ENCODE assay signal across 8 cellular contexts in the genomic region with DNA sequence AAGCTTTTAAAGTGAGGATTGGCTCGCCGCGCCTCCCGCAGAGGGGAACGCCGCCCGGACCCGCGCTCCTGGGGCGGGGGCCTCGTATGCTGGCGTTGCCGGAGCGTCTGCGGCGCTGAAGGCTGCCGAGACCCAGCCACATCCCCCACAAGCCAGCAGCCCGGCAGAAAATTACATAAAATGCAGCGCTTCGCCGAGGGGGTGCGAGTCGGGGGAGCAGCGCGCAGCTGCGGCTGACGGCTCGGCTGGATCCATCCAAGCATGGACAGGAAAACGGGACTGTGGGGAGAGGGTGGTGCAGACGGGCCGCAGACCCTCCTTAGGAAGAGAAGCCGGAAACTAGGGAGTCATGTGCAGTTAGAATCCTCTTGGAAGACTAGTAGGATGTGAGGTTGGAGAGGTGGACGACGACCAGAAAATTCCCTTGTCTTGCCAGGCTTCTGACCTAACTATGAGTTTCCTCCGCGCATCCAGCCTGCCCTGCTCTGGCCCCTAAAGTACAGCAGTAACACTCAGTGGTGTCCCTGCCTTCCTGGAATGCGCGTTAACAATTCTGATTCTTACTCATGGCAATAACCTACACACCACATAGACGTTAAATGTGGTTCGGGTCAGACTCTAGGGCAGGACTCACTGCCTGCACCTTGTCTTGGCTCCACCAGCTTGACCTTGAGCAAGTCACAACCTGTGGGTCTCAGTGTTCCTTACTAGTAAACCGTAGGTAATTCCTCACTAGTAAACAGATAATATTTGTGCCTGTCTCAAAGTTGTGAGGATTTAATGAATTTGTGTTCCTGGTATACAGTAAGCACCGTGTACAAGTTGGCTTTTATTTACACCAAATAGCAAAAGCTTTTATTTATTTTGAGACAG. TPM values are rescaled to one million over a fixed set of nuclear protein-coding genes. Genes with fewer than 3 reads are reported as not detected.
A peak's percentile ranks its signal among the peaks of the same experiment; 100 is the strongest.
DNase-seq lines count a peak whose midpoint lies in the region; ATAC-seq and TF ChIP-seq lines count a peak whose summit lies in the region.

No MANE protein-coding gene starts in this region.

- H3K9me3 ChIP-seq in body of pancreas (no peaks in the 10 kb centered on the region), iPS-15b (ENCODE audit: control insufficient read depth, insufficient read depth, low read length) (no peaks in the 10 kb centered on the region), gastrocnemius medialis (no peaks in the 10 kb centered on the region)

- TF ChIP-seq CTCF in NB4 (IDR thresholded peaks at IDR 0.05; ENCODE audit: low read depth, low read length) (no peak), body of pancreas (IDR thresholded peaks at IDR 0.05) (no peak), gastrocnemius medialis (IDR thresholded peaks at IDR 0.05 in 4 of 5, conservative IDR thresholded peaks at IDR 0.05 in 1 of 5) (peak in 2 of 5 experiments; percentile 7 to 9)

- H3K27ac ChIP-seq in body of pancreas (peak overlapping the region; percentile 94 to 98 (median 96)), gastrocnemius medialis (peak overlapping the region; percentile 91 to 99 (median 98))

- peaks cover 0 to 4% of the 10 kb centered on the region in 2 donors for H3K36me3 ChIP-seq in body of pancreas (replicated peaks in 1 of 2; ENCODE audit: insufficient read depth in 1 of 2, low read depth in 2 of 2)
- peaks cover 3% of the 10 kb centered on the region for H3K36me3 ChIP-seq in iPS-15b (ENCODE audit: control insufficient read depth, insufficient read depth, low read length)
- H3K36me3 ChIP-seq in gastrocnemius medialis = peaks cover 0 to 7% of the 10 kb centered on the region in 2 donors

- DNase-seq in GDM1 (lab: John Stamatoyannopoulos, UW) = peak; percentile 13
- peak; percentile 66 for DNase-seq in HCEC 1CT
- DNase-seq in NB4 (ENCODE audit: low read depth) = peak; percentile 75
- DNase-seq in T1000 (lab: John Stamatoyannopoulos, UW) = peak; percentile 41
- peak; percentile 40 to 51 (median 46) for DNase-seq in body of pancreas
- DNase-seq in gastrocnemius medialis = peak; percentile 10 to 23
- no peak for DNase-seq in posterior vena cava (ENCODE audit: low spot score)

- H3K9ac ChIP-seq in iPS-15b (ENCODE audit: low read depth, low read length) = peak overlapping the region; percentile 87

- intact Hi-C loops in body of pancreas (cut with DNase I) = loop anchor here (5.0 kb wide), 1 partner anchor 78 kb away; no protein-coding TSS in a partner anchor
- intact Hi-C loops in gastrocnemius medialis (cut with DNase I; ENCODE audit: low total_unique reads) = loop anchor here (5.0 kb wide), 2 partner anchors 138 to 507 kb away; partner anchors contain the start of genes ETS2 and SH3BGR
- intact Hi-C loops in posterior vena cava (cut with DNase I) = loop anchor here in 1 of 2 donors (10.0 kb wide), 1 partner anchor 70 kb away; a partner anchor contains a TSS

- ATAC-seq in body of pancreas (peak; percentile 19), gastrocnemius medialis (peak; percentile 16 to 22)

- WGBS in body of pancreas, 2 donors = 1 to 5% methylated on average over 6 to 42 of the region's 42 CpGs

- H3K4me1 ChIP-seq in body of pancreas (peaks cover 27% of the 10 kb centered on the region), iPS-15b (ENCODE audit: control insufficient read depth, insufficient read depth, low read length) (no peaks in the 10 kb centered on the region), gastrocnemius medialis (peaks cover 15 to 19% of the 10 kb centered on the region in 2 donors)

- in situ Hi-C loops in gastrocnemius medialis (cut with MboI; ENCODE audit: low sequenced_read_pairs in 4 of 4) = loop anchor here in 3 of 4 donors (5.0 to 10.0 kb wide), 2 partner anchors 70 to 73 kb away; a partner anchor contains a TSS

- H3K4me3 ChIP-seq in NB4 (ENCODE audit: low read depth, low read length) (peak overlapping the region; percentile 88), body of pancreas (peak overlapping the region; percentile 72 to 83), iPS-15b (ENCODE audit: low read depth, low read length) (peak overlapping the region; percentile 82), gastrocnemius medialis (peak overlapping the region; percentile 87 to 99 (median 96))

- no peak for TF ChIP-seq POLR2A in NB4 (IDR thresholded peaks at IDR 0.05; ENCODE audit: extremely low read depth, insufficient read length)
- TF ChIP-seq POLR2A in body of pancreas (IDR thresholded peaks at IDR 0.05) = no peak
- no peak for TF ChIP-seq POLR2A in gastrocnemius medialis (IDR thresholded peaks at IDR 0.05)

- H3K27me3 ChIP-seq in body of pancreas (no peaks in the 10 kb centered on the region), iPS-15b (ENCODE audit: control insufficient read depth, insufficient read depth, low read length) (no peaks in the 10 kb centered on the region), gastrocnemius medialis (no peaks in the 10 kb centered on the region)

RNA-seq across cellular contexts. Expression of gene BRWD1, which starts 1.0 kb away (rescaled TPM):
- total RNA-seq in body of pancreas (10 to 100 TPM; 53.7 to 75.2 TPM), gastrocnemius medialis (10 to 100 TPM; 42.2 to 65.7 (median 50.4) TPM), posterior vena cava (10 to 100 TPM; 35.5 to 37.3 TPM)

RNA-seq across cellular contexts. Expression of gene HMGN1, which starts 34.5 kb away (rescaled TPM):
- 100 to 1,000 TPM in 1 of 2 donors, 10 to 100 TPM in 1; 97.2 to 153 TPM for total RNA-seq in body of pancreas
- 10 to 100 TPM in 1 of 4 donors, 1 to 10 TPM in 3; 7.6 to 16.2 (median 9.1) TPM for total RNA-seq in gastrocnemius medialis
- total RNA-seq in posterior vena cava = 100 to 1,000 TPM in 1 of 2 donors, 10 to 100 TPM in 1; 65.9 to 101 TPM
